ENCODE assay signal across 8 cellular contexts in the genomic region with DNA sequence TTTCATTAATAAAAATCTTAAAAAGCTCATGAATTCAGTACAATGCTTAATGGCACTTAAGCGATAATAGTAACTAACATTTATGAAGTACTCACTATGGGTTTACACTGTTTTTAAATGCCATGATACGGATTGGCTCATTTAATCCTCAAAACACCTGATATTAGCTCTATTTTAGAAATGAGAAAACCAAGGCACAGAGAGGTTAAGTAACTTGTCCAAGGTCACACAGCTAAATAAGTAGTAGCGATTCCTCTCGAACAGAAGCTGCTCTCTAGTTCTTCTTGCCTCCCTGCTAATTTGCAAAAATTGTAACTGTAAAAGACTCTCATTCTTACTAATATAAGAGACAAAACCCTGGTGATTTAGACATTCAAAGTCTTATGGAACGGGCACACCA.
DNase-seq lines count a peak whose midpoint lies in the region; ATAC-seq and TF ChIP-seq lines count a peak whose summit lies in the region.

No MANE protein-coding gene starts in this region.

- H3K4me2 ChIP-seq in hepatocyte, result peak overlapping the region; percentile 80

- DNase-seq in right atrium auricular region (ENCODE audit: low spot score) (no peak), left cardiac atrium (no peak), hepatocyte (ENCODE audit: low spot score) (no peak), type B pancreatic cell (ENCODE audit: extremely low spot score, unreplicated experiment) (no peak), H4 (ENCODE audit: low spot score) (no peak)
- DNase-seq in activated T-helper 1 cell treated with anti-CD3 and anti-CD28 coated beads, Interleukin-12 subunit alpha, Interleukin-12 subunit beta, Interleukin-2, Interleukin-4 antibody, amounts not matched to agents 30 ng/mL and 10 ng/mL and 1 ng/mL, durations not matched to agents 14 hours and 24 hours and 36 hours (ENCODE audit: low spot score), result no peak

- no peaks in the 10 kb centered on the region for H3K9me2 ChIP-seq in hepatocyte (replicated peaks; ENCODE audit: insufficient read depth)

- intact Hi-C loops in left cardiac atrium (cut with DNase I), result loop anchor here in 1 of 2 donors (10.0 kb wide), 1 partner anchor 64 kb away; no protein-coding TSS in a partner anchor
- intact Hi-C loops in activated T-helper 1 cell treated with anti-CD3 and anti-CD28 coated beads, Interleukin-12 subunit alpha, Interleukin-12 subunit beta, Interleukin-2, Interleukin-4 antibody, amounts not matched to agents 30 ng/mL and 10 ng/mL and 1 ng/mL, durations not matched to agents 14 hours and 24 hours and 36 hours (cut with micrococcal nuclease), result loop anchor here (5.0 to 10.0 kb wide), 4 partner anchors 158 to 794 kb away; partner anchors contain the start of genes CHPF2 and GALNT11

- H3K27ac ChIP-seq in right atrium auricular region, result peak overlapping the region; percentile 92
- H3K27ac ChIP-seq in hepatocyte, result no peak overlapping the region

- peak overlapping the region; percentile 94 for H3K4me3 Mint-ChIP-seq in activated T-helper 1 cell treated with anti-CD3 and anti-CD28 coated beads, Interleukin-12 subunit alpha, Interleukin-12 subunit beta, Interleukin-2, Interleukin-4 antibody, amounts not matched to agents 30 ng/mL and 10 ng/mL and 1 ng/mL, durations not matched to agents 14 hours and 24 hours and 36 hours
- peak overlapping the region; percentile 89 for H3K4me3 Mint-ChIP-seq in type B pancreatic cell

- H3K27me3 ChIP-seq in right atrium auricular region, result no peaks in the 10 kb centered on the region
- H3K27me3 ChIP-seq in hepatocyte, result no peaks in the 10 kb centered on the region

- peaks cover 5% of the 10 kb centered on the region for H3K9me3 Mint-ChIP-seq in activated T-helper 1 cell treated with anti-CD3 and anti-CD28 coated beads, Interleukin-12 subunit alpha, Interleukin-12 subunit beta, Interleukin-2, Interleukin-4 antibody, amounts not matched to agents 30 ng/mL and 10 ng/mL and 1 ng/mL, durations not matched to agents 14 hours and 24 hours and 36 hours
- H3K9me3 Mint-ChIP-seq in type B pancreatic cell, result no peaks in the 10 kb centered on the region

- no peak overlapping the region for H2AFZ ChIP-seq in hepatocyte

- H3K27me3 Mint-ChIP-seq in activated T-helper 1 cell treated with anti-CD3 and anti-CD28 coated beads, Interleukin-12 subunit alpha, Interleukin-12 subunit beta, Interleukin-2, Interleukin-4 antibody, amounts not matched to agents 30 ng/mL and 10 ng/mL and 1 ng/mL, durations not matched to agents 14 hours and 24 hours and 36 hours (ENCODE audit: insufficient read depth), result peaks cover 9% of the 10 kb centered on the region
- H3K27me3 Mint-ChIP-seq in type B pancreatic cell, result no peaks in the 10 kb centered on the region

- H4K20me1 ChIP-seq in hepatocyte (ENCODE audit: insufficient read depth, poor library complexity, severe bottlenecking), result peaks cover 4% of the 10 kb centered on the region

- H3K4me3 ChIP-seq in right atrium auricular region, result peak overlapping the region; percentile 62 to 65
- H3K4me3 ChIP-seq in hepatocyte, result no peak overlapping the region

- ATAC-seq in left cardiac atrium (no peak), HG03097 (IDR thresholded peaks at IDR 0.05; ENCODE audit: low FRiP score, unreplicated experiment) (no peak), GM18520 (IDR thresholded peaks at IDR 0.05; ENCODE audit: unreplicated experiment) (no peak)

- H3K4me1 Mint-ChIP-seq in activated T-helper 1 cell treated with anti-CD3 and anti-CD28 coated beads, Interleukin-12 subunit alpha, Interleukin-12 subunit beta, Interleukin-2, Interleukin-4 antibody, amounts not matched to agents 30 ng/mL and 10 ng/mL and 1 ng/mL, durations not matched to agents 14 hours and 24 hours and 36 hours (ENCODE audit: low read depth), result peaks cover 23% of the 10 kb centered on the region
- peaks cover 9% of the 10 kb centered on the region for H3K4me1 Mint-ChIP-seq in type B pancreatic cell (ENCODE audit: unreplicated experiment)

- H3K79me2 ChIP-seq in hepatocyte, result peaks cover 44% of the 10 kb centered on the region

- WGBS in hepatocyte (ENCODE audit: low lambda C conversion rate, missing lambda C conversion rate), result 93% methylated on average over 5 of the region's 5 CpGs

- TF ChIP-seq CTCF in right atrium auricular region (IDR thresholded peaks at IDR 0.05), result no peak
- TF ChIP-seq CTCF in hepatocyte (IDR thresholded peaks at IDR 0.05; ENCODE audit: poor library complexity), result no peak
- no peak for TF ChIP-seq CTCF in type B pancreatic cell (conservative IDR thresholded peaks at IDR 0.05)

- peaks cover 0 to 51% of the 10 kb centered on the region in 2 donors for H3K4me1 ChIP-seq in right atrium auricular region
- H3K4me1 ChIP-seq in hepatocyte (ENCODE audit: insufficient read depth), result peaks cover 11% of the 10 kb centered on the region

- H3K27ac Mint-ChIP-seq in activated T-helper 1 cell treated with anti-CD3 and anti-CD28 coated beads, Interleukin-12 subunit alpha, Interleukin-12 subunit beta, Interleukin-2, Interleukin-4 antibody, amounts not matched to agents 30 ng/mL and 10 ng/mL and 1 ng/mL, durations not matched to agents 14 hours and 24 hours and 36 hours, result no peak overlapping the region
- H3K27ac Mint-ChIP-seq in type B pancreatic cell, result no peak overlapping the region

- H3K9me3 ChIP-seq in right atrium auricular region (no peaks in the 10 kb centered on the region), hepatocyte (ENCODE audit: low read depth) (peaks cover 4% of the 10 kb centered on the region)

- H3K36me3 ChIP-seq in right atrium auricular region (peaks cover 9% of the 10 kb centered on the region), hepatocyte (replicated peaks; ENCODE audit: insufficient read depth, low read depth) (no peaks in the 10 kb centered on the region)

- peaks cover 3% of the 10 kb centered on the region for H3K36me3 Mint-ChIP-seq in activated T-helper 1 cell treated with anti-CD3 and anti-CD28 coated beads, Interleukin-12 subunit alpha, Interleukin-12 subunit beta, Interleukin-2, Interleukin-4 antibody, amounts not matched to agents 30 ng/mL and 10 ng/mL and 1 ng/mL, durations not matched to agents 14 hours and 24 hours and 36 hours (ENCODE audit: low read depth)
- H3K36me3 Mint-ChIP-seq in type B pancreatic cell, result peaks cover 4% of the 10 kb centered on the region
